In the genomic region with DNA sequence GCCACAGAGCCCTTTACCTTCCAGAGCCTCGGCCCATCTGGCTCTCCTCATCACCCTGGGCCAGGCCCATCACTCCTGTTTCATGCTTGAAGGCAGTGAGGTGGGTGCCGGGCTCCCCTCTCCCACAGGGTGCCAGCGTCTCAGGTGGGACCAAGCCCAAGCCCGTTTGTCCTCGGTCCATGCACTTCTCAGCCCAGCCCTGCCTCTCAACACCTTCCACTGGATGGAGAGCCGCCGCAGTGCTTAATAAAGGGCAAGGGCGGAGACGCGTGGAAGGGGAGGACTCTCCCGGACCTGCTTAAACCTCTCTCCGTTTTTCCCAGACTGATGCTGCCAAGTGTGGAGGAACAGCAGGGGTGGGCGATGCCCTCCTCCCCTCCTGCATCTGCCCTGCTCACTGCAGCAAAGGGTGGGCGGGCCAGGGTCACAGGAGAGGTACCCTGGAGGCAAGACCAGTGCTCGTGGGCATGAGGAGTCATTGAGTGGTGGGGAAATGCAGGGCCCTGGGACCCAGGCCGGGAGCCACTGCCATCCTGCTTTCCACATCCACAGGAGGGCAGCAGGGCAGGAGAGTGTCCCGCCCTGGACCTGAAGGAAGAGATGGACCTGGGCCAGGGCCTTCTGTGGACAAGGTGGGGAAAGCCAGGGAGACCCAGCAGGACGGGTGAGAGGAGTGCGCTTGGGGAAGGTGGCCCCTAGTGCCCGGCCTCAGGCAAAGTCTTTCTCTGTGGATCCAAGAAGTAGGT, we compare ENCODE assay signal across 23 cellular contexts.
"Had no signal": no experiment of that assay in that cellular context is flagged by ENCODE, and none has a peak within 500 bp of the region (broad histone marks: within the 10 kb centered on the region; RNA-seq: fewer than 3 reads in every experiment).

No MANE protein-coding gene starts in this region.

- H3K27ac ChIP-seq: foreskin keratinocyte, right atrium auricular region, skin epidermis, thoracic aorta, uterus, VCaP had no signal

- H3K4me1 ChIP-seq: foreskin keratinocyte, right atrium auricular region, uterus had no signal

- H3K4me1 Mint-ChIP-seq: central memory CD8-positive, alpha-beta T cell; naive B cell had no signal

- DNase-seq: activated CD4-positive, alpha-beta memory T cell treated with anti-CD3 and anti-CD28 coated beads, Interleukin-2, amount 10 ng/mL, durations not matched to agents 7 days and 5 days; activated gamma-delta T cell treated with Interleukin-2 at 50 U/mL for 16 hours; amniotic stem cell; cortex of kidney; effector CD8-positive, alpha-beta T cell; foreskin keratinocyte; glutamatergic neuron; kidney glomerular epithelial cell; naive B cell; SK-N-SH; stimulated activated CD4-positive, alpha-beta T cell treated with anti-CD3 and anti-CD28 coated beads, Interleukin-15, amount 100 ng/mL, for 24 hours; stimulated activated CD4-positive, alpha-beta T cell treated with anti-CD3 and anti-CD28 coated beads, Interleukin-4, amount 100 ng/mL, for 1 hour; T-helper 1 cell had no signal

- H3K27ac Mint-ChIP-seq: activated CD4-positive, alpha-beta memory T cell treated with anti-CD3 and anti-CD28 coated beads, Interleukin-2, amount 10 ng/mL, durations not matched to agents 7 days and 5 days; activated naive CD8-positive, alpha-beta T cell; brain; progenitor cell of endocrine pancreas had no signal

- H3K36me3 ChIP-seq: right atrium auricular region, thoracic aorta, uterus had no signal

- H3K27me3 Mint-ChIP-seq: activated naive CD8-positive, alpha-beta T cell; brain had no signal

- H3K27me3 ChIP-seq: right atrium auricular region, uterus had no signal

- H3K9me3 Mint-ChIP-seq: activated CD4-positive, alpha-beta memory T cell treated with anti-CD3 and anti-CD28 coated beads, Interleukin-2, amount 10 ng/mL, durations not matched to agents 7 days and 5 days; central memory CD8-positive, alpha-beta T cell; naive B cell had no signal

- H3K4me3 Mint-ChIP-seq: activated CD4-positive, alpha-beta memory T cell treated with anti-CD3 and anti-CD28 coated beads, Interleukin-2, amount 10 ng/mL, durations not matched to agents 7 days and 5 days; activated naive CD8-positive, alpha-beta T cell; brain; central memory CD8-positive, alpha-beta T cell; naive B cell had no signal

- ATAC-seq: foreskin keratinocyte had no signal

- H3K4me3 ChIP-seq: lung, right atrium auricular region, skin epidermis, thoracic aorta, uterus had no signal

- H3K9me3 ChIP-seq: right atrium auricular region, SK-N-SH, thoracic aorta, uterus had no signal

- H3K4me2 ChIP-seq: SK-N-SH had no signal
